In the genomic region with DNA sequence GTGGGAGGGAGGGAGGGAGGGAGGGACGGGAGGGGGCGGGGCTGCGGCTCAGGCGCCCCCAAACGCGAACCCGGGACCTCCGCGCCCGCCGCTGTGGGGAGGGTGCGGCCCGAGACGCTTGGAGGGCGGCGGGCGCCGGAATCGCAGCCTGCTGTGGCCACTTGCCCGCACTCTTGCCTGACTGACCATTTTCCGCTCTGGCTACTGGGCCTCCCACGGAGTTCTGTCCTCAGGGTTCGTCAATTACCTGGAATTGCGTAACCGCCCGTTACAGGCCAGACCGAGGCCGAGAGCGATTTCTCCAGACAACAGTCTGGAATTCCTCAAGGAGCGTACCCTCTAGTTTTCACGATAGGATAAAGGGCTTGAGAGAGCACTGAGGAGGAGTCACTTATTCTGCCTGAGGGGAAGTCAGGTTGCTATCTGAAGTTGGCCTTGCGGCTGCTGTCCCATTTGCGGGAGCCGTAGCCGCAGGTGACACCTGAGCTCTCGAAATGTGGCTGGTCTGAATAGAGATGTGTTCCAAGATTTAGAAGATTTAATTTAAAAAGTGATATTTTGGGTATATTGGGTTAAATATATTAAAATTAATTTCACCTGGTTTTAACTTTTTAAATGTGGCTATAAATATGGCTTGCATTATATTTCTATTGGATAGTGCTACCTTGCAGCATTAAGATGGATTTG, we compare ENCODE assay signal across 8 cellular contexts. TPM values are rescaled to one million over a fixed set of nuclear protein-coding genes. Genes with fewer than 3 reads are reported as not detected.
DNase-seq lines count a peak whose midpoint lies in the region; ATAC-seq and TF ChIP-seq lines count a peak whose summit lies in the region.

No MANE protein-coding gene starts in this region.

- no peaks in the 10 kb centered on the region for H4K20me1 ChIP-seq in SK-N-SH (ENCODE audit: insufficient read depth)

- no peak for TF ChIP-seq RAD21 in SK-N-SH (IDR thresholded peaks at IDR 0.05; ENCODE audit: low read length)

- H3K27me3 ChIP-seq in SK-N-SH (ENCODE audit: insufficient read depth), result no peaks in the 10 kb centered on the region
- no peaks in the 10 kb centered on the region for H3K27me3 ChIP-seq in muscle layer of duodenum (ENCODE audit: low read depth, low read length)

- peak overlapping the region; percentile 95 for H3K4me2 ChIP-seq in SK-N-SH

- H3K4me3 ChIP-seq in SK-N-SH (ENCODE audit: low read depth in 2 of 2, low read length in 1 of 2) (peak overlapping the region; percentile 81 to 96), epithelial cell of proximal tubule (ENCODE audit: low read depth, low read length) (peak overlapping the region; percentile 88), muscle layer of duodenum (ENCODE audit: low read depth in 1 of 2, low read length in 2 of 2) (peak overlapping the region; percentile 65 to 89)

- no peaks in the 10 kb centered on the region for H3K9me2 ChIP-seq in SK-N-SH

- DNase-seq in DMS53 (lab: John Stamatoyannopoulos, UW), result peak; percentile 96
- DNase-seq in HT1080 (ENCODE audit: low read depth), result peak; percentile 48
- DNase-seq in SK-N-SH, result no peak
- DNase-seq in epithelial cell of proximal tubule (ENCODE audit: low read depth), result peak; percentile 49
- no peak for DNase-seq in GM20000 (ENCODE audit: low spot score)
- DNase-seq in GDM1 (lab: John Stamatoyannopoulos, UW), result no peak

- H3K36me3 ChIP-seq in SK-N-SH (replicated peaks in 1 of 2; ENCODE audit: control insufficient read depth in 1 of 2, insufficient read depth in 2 of 2, low read length in 1 of 2), result peaks cover 12% of the 10 kb centered on the region in 2 experiments
- H3K36me3 ChIP-seq in muscle layer of duodenum (ENCODE audit: control insufficient read depth in 1 of 2, insufficient read depth in 2 of 2, low read length in 2 of 2), result peaks cover 13 to 19% of the 10 kb centered on the region in 2 donors

- CTCF ChIA-PET in SK-N-SH (lab: Yijun Ruan, JAX), result no interaction called here

- POLR2A ChIA-PET in SK-N-SH (lab: Yijun Ruan, JAX), result no interaction called here

- H3F3A ChIP-seq in SK-N-SH (replicated peaks; ENCODE audit: insufficient read depth), result peaks cover 19% of the 10 kb centered on the region

- no peak for TF ChIP-seq EP300 in SK-N-SH (IDR thresholded peaks at IDR 0.05; ENCODE audit: borderline replicate concordance in 1 of 2, low read depth in 1 of 2, low read length in 1 of 2)

- TF ChIP-seq CTCF in SK-N-SH (IDR thresholded peaks at IDR 0.05), result no peak
- no peak for TF ChIP-seq CTCF in epithelial cell of proximal tubule (conservative IDR thresholded peaks at IDR 0.05; ENCODE audit: low read depth, low read length)
- no peak for TF ChIP-seq CTCF in GM20000 (IDR thresholded peaks at IDR 0.05; ENCODE audit: extremely low read depth, missing control alignments)

- ATAC-seq in GM21367 (IDR thresholded peaks at IDR 0.05; ENCODE audit: unreplicated experiment), result peak; percentile 35

- H3K9ac ChIP-seq in SK-N-SH, result peak overlapping the region; percentile 83

- peak overlapping the region; percentile 99 for H2AFZ ChIP-seq in SK-N-SH (ENCODE audit: low read depth)

- H3K9me3 ChIP-seq in SK-N-SH (no peaks in the 10 kb centered on the region), muscle layer of duodenum (ENCODE audit: control insufficient read depth in 1 of 2, low read length in 2 of 2) (no peaks in the 10 kb centered on the region)

- no peaks in the 10 kb centered on the region for H3K79me2 ChIP-seq in SK-N-SH (ENCODE audit: insufficient read depth)

- WGBS in SK-N-SH (ENCODE audit: low lambda C conversion rate), result 3% methylated on average over 14 of the region's 36 CpGs

- H3K4me1 ChIP-seq in SK-N-SH (ENCODE audit: control insufficient read depth in 1 of 2, insufficient read depth in 2 of 2, low read depth in 1 of 2, low read length in 1 of 2), result peaks cover 0 to 11% of the 10 kb centered on the region in 2 experiments; a peak in 2 of 4 replicates
- peaks cover 11 to 14% of the 10 kb centered on the region in 2 donors for H3K4me1 ChIP-seq in muscle layer of duodenum (ENCODE audit: control insufficient read depth in 1 of 2, insufficient read depth in 2 of 2, low read length in 2 of 2)

- H3K27ac ChIP-seq in SK-N-SH (ENCODE audit: low read depth in 2 of 2, low read length in 1 of 2) (peak overlapping the region; percentile 31 to 83; a peak in 3 of 4 replicates), muscle layer of duodenum (ENCODE audit: low read length) (peak overlapping the region; percentile 89)

TF ChIP-seq in SK-N-SH, 30 proteins besides CTCF, POLR2A, EP300 and RAD21:
- TF ChIP-seq, protein P1, sequence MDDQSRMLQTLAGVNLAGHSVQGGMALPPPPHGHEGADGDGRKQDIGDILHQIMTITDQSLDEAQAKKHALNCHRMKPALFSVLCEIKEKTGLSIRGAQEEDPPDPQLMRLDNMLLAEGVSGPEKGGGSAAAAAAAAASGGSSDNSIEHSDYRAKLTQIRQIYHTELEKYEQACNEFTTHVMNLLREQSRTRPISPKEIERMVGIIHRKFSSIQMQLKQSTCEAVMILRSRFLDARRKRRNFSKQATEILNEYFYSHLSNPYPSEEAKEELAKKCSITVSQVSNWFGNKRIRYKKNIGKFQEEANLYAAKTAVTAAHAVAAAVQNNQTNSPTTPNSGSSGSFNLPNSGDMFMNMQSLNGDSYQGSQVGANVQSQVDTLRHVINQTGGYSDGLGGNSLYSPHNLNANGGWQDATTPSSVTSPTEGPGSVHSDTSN (IDR thresholded peaks at IDR 0.05), result no peak
- peak; percentile 27; the same call in 1 of the 2 replicates for TF ChIP-seq SIN3A (IDR thresholded peaks at IDR 0.05; ENCODE audit: borderline replicate concordance, low read depth, low read length)

RNA-seq across cellular contexts. Expression of a gene that starts 0.4 kb away (rescaled TPM):
- total RNA-seq in HT1080 (2014; rRNA removed; shearing (Covaris generic)), result 3.9 and 5.4 TPM in 2 replicates
- polyA plus RNA-seq in HT1080 (2015; cell fraction: cytosol; rRNA removed), result 2.9 and 3.6 TPM in 2 replicates
- 7.5 and 8.0 TPM in 2 replicates for polyA plus RNA-seq in HT1080 (2015; cell fraction: nucleus; rRNA removed)
- 1.9 and 2.8 TPM in 2 replicates for polyA plus RNA-seq in SK-N-SH (2012; rRNA removed)
- 1.5 and 2.0 TPM in 2 replicates for polyA plus RNA-seq in SK-N-SH (2012; cell fraction: cytosol; rRNA removed)
- 7.7 and 9.9 TPM in 2 replicates for polyA plus RNA-seq in SK-N-SH (2012; cell fraction: nucleus; rRNA removed)
- 3.5 and 5.8 TPM in 2 replicates for total RNA-seq in epithelial cell of proximal tubule

Comparison
In these comparisons a context has a peak if more than half of its experiments do, and no peak if none do; other contexts are left out.
1. DNase-seq: peak in DMS53 (single experiment), HT1080 (single experiment) and epithelial cell of proximal tubule (single experiment); none in SK-N-SH (single experiment), GM20000 (single experiment) and GDM1 (single experiment).
2. Peak in every context shown above with its lines, with median percentiles within 50 percentile points of each other: H3K4me3 ChIP-seq.